Comparison of ENCODE assay signal across 21 cellular contexts in the genomic region with DNA sequence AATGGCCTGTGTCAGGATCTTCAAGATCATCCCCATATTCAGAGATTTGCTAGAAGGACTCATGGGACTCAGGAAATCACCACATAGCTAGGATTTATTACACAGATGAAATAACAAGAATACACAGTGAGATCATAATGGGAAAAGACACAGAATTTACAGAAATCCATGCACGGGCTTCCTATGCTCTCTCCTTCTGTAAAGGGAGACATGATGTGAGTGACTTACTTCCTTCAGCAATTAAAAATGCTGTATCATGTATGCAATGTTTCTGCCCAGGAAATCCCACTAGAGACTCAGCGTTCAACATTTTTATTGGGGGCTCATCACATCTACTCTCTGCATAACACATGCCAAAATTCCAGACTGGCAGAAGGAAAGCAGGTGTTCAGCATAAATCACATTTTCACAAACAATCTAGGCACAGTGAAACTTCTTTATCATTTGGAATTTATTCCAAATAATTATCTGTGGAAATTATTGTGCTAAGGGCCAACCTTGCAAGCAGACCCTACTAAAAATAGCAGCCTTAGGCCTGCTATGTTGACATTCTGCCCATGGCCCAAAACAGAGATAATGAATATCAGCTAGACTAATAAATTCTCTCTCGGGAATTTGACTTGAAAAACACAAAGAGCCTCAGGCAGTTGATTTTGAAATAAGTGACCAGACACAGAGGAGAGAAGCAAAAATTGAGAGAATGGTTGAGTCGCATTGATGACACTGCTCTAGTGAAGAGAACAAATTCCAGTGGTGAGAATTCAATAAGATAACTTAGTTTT. TPM values are rescaled to one million over a fixed set of nuclear protein-coding genes. Genes with fewer than 3 reads are reported as not detected.
DNase-seq lines count a peak whose midpoint lies in the region; TF ChIP-seq lines count a peak whose summit lies in the region.
"Had no signal": no experiment of that assay in that cellular context is flagged by ENCODE, and none has a peak within 500 bp of the region (broad histone marks: within the 10 kb centered on the region; RNA-seq: fewer than 3 reads in every experiment).

No MANE protein-coding gene starts in this region.

- TF ChIP-seq CTCF in fibroblast of mammary gland (conservative IDR thresholded peaks at IDR 0.05; ENCODE audit: control insufficient read depth, insufficient read depth, low read depth, low read length) (no peak), testis (IDR thresholded peaks at IDR 0.05) (no peak)

- WGBS in testis, 2 donors = 36 to 48% methylated on average over 4 of the region's 4 CpGs

- TF ChIP-seq POLR2A in testis (IDR thresholded peaks at IDR 0.05) = no peak

- H3K9me3 ChIP-seq in testis = no peaks in the 10 kb centered on the region
- H3K9me3 ChIP-seq: HAP-1, ovary, thyroid gland had no signal

- no peak overlapping the region for H3K27ac ChIP-seq in testis
- H3K27ac ChIP-seq: ovary, thyroid gland had no signal

- intact Hi-C loops in testis (cut with DNase I; ENCODE audit: low total_unique reads) = no loop called here

- H3K27me3 ChIP-seq in testis = no peaks in the 10 kb centered on the region
- H3K27me3 ChIP-seq: ovary, thyroid gland had no signal

- no peaks in the 10 kb centered on the region for H3K36me3 ChIP-seq in testis (ENCODE audit: low read depth, missing control alignments)
- H3K36me3 ChIP-seq: HAP-1, ovary, thyroid gland had no signal

- peaks cover 25% of the 10 kb centered on the region for H3K4me1 ChIP-seq in testis
- H3K4me1 ChIP-seq: HAP-1 had no signal

- peak; percentile 32 for DNase-seq in M059J (ENCODE audit: low read depth)
- peak; percentile 46 for DNase-seq in fibroblast of mammary gland (ENCODE audit: low read depth)
- DNase-seq in left kidney (ENCODE audit: low read depth, low spot score) = peak; percentile 42
- peak; percentile 44 for DNase-seq in testis
- DNase-seq in stimulated activated CD4-positive, alpha-beta T cell treated with anti-CD3 and anti-CD28 coated beads, Interleukin-2, amount 100 ng/mL, for 48 hours = no peak
- no peak for DNase-seq in NCI-H748 treated with DMSO at 0.1 percent for 48 hours (lab: John Stamatoyannopoulos, UW)
- no peak for DNase-seq in HPDE6-E6E7 (ENCODE audit: extremely low spot score)
- DNase-seq: activated CD4-positive, alpha-beta T cell treated with anti-CD3 and anti-CD28 coated beads for 48 hours; cortex of kidney; DMS79 treated with DMSO at 0.1 percent for 48 hours; kidney; MM.1S; natural killer cell; NCI-H1436 treated with DMSO at 0.1 percent for 48 hours; NCI-H524 treated with DMSO at 0.1 percent for 48 hours; ovary; stimulated activated CD4-positive, alpha-beta T cell treated with anti-CD3 and anti-CD28 coated beads, Interleukin-2, amount 100 ng/mL, for 24 hours; stimulated activated naive CD4-positive, alpha-beta T cell; thyroid gland had no signal

- H3K4me3 ChIP-seq in fibroblast of mammary gland (ENCODE audit: control insufficient read depth, low read depth, low read length) (no peak overlapping the region), testis (no peak overlapping the region)
- H3K4me3 ChIP-seq: HAP-1, ovary, skin epidermis, thyroid gland had no signal

RNA-seq across cellular contexts. Expression of a gene that starts 31.4 kb away (rescaled TPM):
- total RNA-seq in M059J (2014; rRNA removed; shearing (Covaris generic)) = 20.1 and 45.1 TPM in 2 replicates
- 100 to 1,000 TPM in 1 of 2 donors, 10 to 100 TPM in 1; 52.1 to 125 TPM for total RNA-seq in testis
- 156 TPM for polyA plus RNA-seq in testis (ENCODE audit: insufficient read depth, low read depth, low replicate concordance)

Comparison
In these comparisons a context has a peak if more than half of its experiments do, and no peak if none do; other contexts are left out.
1. DNase-seq: peak in M059J (single experiment), fibroblast of mammary gland (single experiment), left kidney (single experiment) and testis (single experiment); none in stimulated activated CD4-positive, alpha-beta T cell treated with anti-CD3 and anti-CD28 coated beads, Interleukin-2, amount 100 ng/mL, for 48 hours (0 of 2), NCI-H748 treated with DMSO at 0.1 percent for 48 hours (single experiment) and HPDE6-E6E7 (single experiment).